Comparison of ENCODE assay signal across 21 cellular contexts in the genomic region with DNA sequence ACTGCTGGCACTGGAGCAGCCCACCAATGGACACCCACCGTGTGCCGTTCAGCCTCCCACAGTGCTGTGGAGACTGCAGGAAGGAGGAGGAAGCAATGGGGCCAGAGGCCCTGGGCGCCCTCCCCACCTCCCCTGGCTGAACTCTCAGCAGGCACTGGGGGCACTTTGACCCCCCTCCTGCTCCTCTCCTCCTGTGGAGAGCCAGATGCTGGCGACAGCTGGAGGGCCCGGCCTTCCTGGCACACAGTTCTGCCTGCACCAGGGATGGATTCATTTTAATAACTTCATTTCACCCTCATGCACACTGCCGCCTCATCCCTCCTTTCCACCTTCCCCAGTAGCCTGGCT. TPM values are rescaled to one million over a fixed set of nuclear protein-coding genes. Genes with fewer than 3 reads are reported as not detected.
"Had no signal": no experiment of that assay in that cellular context is flagged by ENCODE, and none has a peak within 500 bp of the region (broad histone marks: within the 10 kb centered on the region; RNA-seq: fewer than 3 reads in every experiment).

No MANE protein-coding gene starts in this region.

- H3K4me2 ChIP-seq: smooth muscle cell had no signal

- H3K36me3 ChIP-seq: neutrophil, pancreas, right lobe of liver, upper lobe of right lung had no signal

- H3K4me3 ChIP-seq: pancreas, right lobe of liver, smooth muscle cell, testis, upper lobe of right lung had no signal

- H3K36me3 Mint-ChIP-seq: activated naive CD4-positive, alpha-beta T cell treated with anti-CD3 and anti-CD28 coated beads, Interleukin-2, amount 50 U/mL, for 24 hours; stimulated activated memory B cell treated with anti-CD40 and anti-IgM and Interleukin-4, amounts not matched to agents 10 μg/mL and 1 μg/mL and 100 μg/mL, for 72 hours had no signal

- H3K27me3 ChIP-seq: pancreas, right lobe of liver, testis had no signal

- H3K4me1 ChIP-seq: right lobe of liver had no signal

- H3K27ac ChIP-seq: neutrophil, pancreas, right lobe of liver, testis, upper lobe of right lung, VCaP had no signal

- H3K9me3 ChIP-seq: neutrophil, pancreas, right lobe of liver, testis, upper lobe of right lung had no signal

- ATAC-seq: left cardiac atrium; naive thymus-derived CD4-positive, alpha-beta T cell; pancreas; right lobe of liver; stimulated activated memory B cell treated with anti-CD40 and anti-IgM and Interleukin-4, amounts not matched to agents 10 μg/mL and 1 μg/mL and 100 μg/mL, for 72 hours; upper lobe of right lung had no signal

- H3K4me3 Mint-ChIP-seq: activated naive CD4-positive, alpha-beta T cell treated with anti-CD3 and anti-CD28 coated beads, Interleukin-2, amount 50 U/mL, for 24 hours; naive thymus-derived CD4-positive, alpha-beta T cell; stimulated activated memory B cell treated with anti-CD40 and anti-IgM and Interleukin-4, amounts not matched to agents 10 μg/mL and 1 μg/mL and 100 μg/mL, for 72 hours; T-helper 1 cell treated with Interleukin-12 subunit alpha and Interleukin-12 subunit beta and Interleukin-4 antibody, amounts not matched to agents 30 μg/mL and 1 μg/mL, for 36 hours had no signal

- H3K27ac Mint-ChIP-seq: activated naive CD4-positive, alpha-beta T cell treated with anti-CD3 and anti-CD28 coated beads, Interleukin-2, amount 50 U/mL, for 24 hours; naive thymus-derived CD4-positive, alpha-beta T cell; stimulated activated memory B cell treated with anti-CD40 and anti-IgM and Interleukin-4, amounts not matched to agents 10 μg/mL and 1 μg/mL and 100 μg/mL, for 72 hours; T-helper 1 cell treated with Interleukin-12 subunit alpha and Interleukin-12 subunit beta and Interleukin-4 antibody, amounts not matched to agents 30 μg/mL and 1 μg/mL, for 36 hours had no signal

- H3K9me3 Mint-ChIP-seq: activated naive CD4-positive, alpha-beta T cell treated with anti-CD3 and anti-CD28 coated beads, Interleukin-2, amount 50 U/mL, for 24 hours; stimulated activated memory B cell treated with anti-CD40 and anti-IgM and Interleukin-4, amounts not matched to agents 10 μg/mL and 1 μg/mL and 100 μg/mL, for 72 hours; T-helper 1 cell treated with Interleukin-12 subunit alpha and Interleukin-12 subunit beta and Interleukin-4 antibody, amounts not matched to agents 30 μg/mL and 1 μg/mL, for 36 hours had no signal

- DNase-seq: activated CD4-positive, alpha-beta T cell treated with anti-CD3 and anti-CD28 coated beads for 1 hour; activated CD8-positive, alpha-beta memory T cell treated with anti-CD3 and anti-CD28 coated beads for 24 hours; activated CD8-positive, alpha-beta memory T cell treated with anti-CD3 and anti-CD28 coated beads, Interleukin-2, amount 50 U/mL, for 48 hours; activated gamma-delta T cell; activated T-cell treated with anti-CD3 and anti-CD28 coated beads, Interleukin-2, amount 50 U/mL, for 48 hours; dermis blood vessel endothelial cell; hippocampal formation; left cardiac atrium; mesenchymal stem cell; naive thymus-derived CD4-positive, alpha-beta T cell; pancreas; right lobe of liver; stimulated activated CD4-positive, alpha-beta T cell treated with anti-CD3 and anti-CD28 coated beads, Interleukin-4, amount 100 ng/mL, for 1 hour; testis; upper lobe of right lung had no signal

RNA-seq across cellular contexts. Expression of a gene that starts 5.9 kb away (rescaled TPM):
- total RNA-seq: naive thymus-derived CD4-positive, alpha-beta T cell had no signal
- polyA plus RNA-seq: naive thymus-derived CD4-positive, alpha-beta T cell had no signal
